Comparison of ENCODE assay signal across 31 cellular contexts in genomic region chr18:39672171-39672570, GRCh38.
"Had no signal": no experiment of that assay in that cellular context is flagged by ENCODE, and none has a peak within 500 bp of the region (broad histone marks: within the 10 kb centered on the region; RNA-seq: fewer than 3 reads in every experiment).

No MANE protein-coding gene starts in this region.

- H3K4me1 ChIP-seq: body of pancreas, breast epithelium had no signal

- H3K36me3 ChIP-seq: brain microvascular endothelial cell, breast epithelium had no signal

- H3K27me3 ChIP-seq: body of pancreas, brain microvascular endothelial cell, breast epithelium had no signal

- DNase-seq: activated B cell treated with CpG ODN at 0.5 μM for 24 hours; activated CD4-positive, alpha-beta memory T cell treated with anti-CD3 and anti-CD28 coated beads for 36 hours; activated CD4-positive, alpha-beta T cell treated with anti-CD3 and anti-CD28 coated beads for 4 hours; activated CD4-positive, alpha-beta T cell treated with anti-CD3 and anti-CD28 coated beads, Interleukin-2, amount 10 ng/mL, durations not matched to agents 24 days and 14 days; activated CD4-positive, alpha-beta T cell treated with anti-CD3 and anti-CD28 coated beads, Interleukin-2, amount 50 U/mL, for 1 hour; activated CD4-positive, alpha-beta T cell treated with anti-CD3 and anti-CD28 coated beads, Interleukin-2, amount 50 U/mL, for 4 hours; activated CD4-positive, CD25-positive, alpha-beta regulatory T cell treated with anti-CD3 and anti-CD28 coated beads, Interleukin-2, amount 50 U/mL, for 72 hours; activated CD8-positive, alpha-beta memory T cell treated with anti-CD3 and anti-CD28 coated beads, Interleukin-2, amount 50 U/mL, for 4 hours; activated CD8-positive, alpha-beta T cell treated with anti-CD3 and anti-CD28 coated beads for 36 hours; activated effector memory CD4-positive, alpha-beta T cell treated with Interleukin-2 at 50 U/mL for 16 hours; activated gamma-delta T cell; activated naive CD4-positive, alpha-beta T cell treated with anti-CD3 and anti-CD28 coated beads, Interleukin-2, amount 10 ng/mL, durations not matched to agents 7 days and 5 days; activated naive CD4-positive, alpha-beta T cell treated with Interleukin-2 at 50 U/mL for 16 hours; activated naive CD8-positive, alpha-beta T cell treated with anti-CD3 and anti-CD28 coated beads, Interleukin-2, amount 10 ng/mL, durations not matched to agents 7 days and 5 days; activated naive CD8-positive, alpha-beta T cell treated with anti-CD3 and anti-CD28 coated beads, Interleukin-2, amount 50 U/mL, for 24 hours; activated T-cell treated with anti-CD3 and anti-CD28 coated beads for 4 hours; activated T-cell treated with anti-CD3 and anti-CD28 coated beads, Interleukin-2, amount 50 U/mL, for 1 hour; activated T-cell treated with anti-CD3 and anti-CD28 coated beads, Interleukin-2, amount 50 U/mL, for 4 hours; activated T-cell treated with anti-CD3 and anti-CD28 coated beads, Interleukin-2, amount 50 U/mL, for 72 hours; amniotic stem cell; aorta; body of pancreas; brain microvascular endothelial cell; central memory CD4-positive, alpha-beta T cell; T-helper 2 cell; T-helper 9 cell had no signal

- FAIRE-seq: astrocyte, TTC549 had no signal

- ATAC-seq: activated CD8-positive, alpha-beta T cell treated with anti-CD3 and anti-CD28 coated beads for 36 hours; activated naive CD8-positive, alpha-beta T cell treated with anti-CD3 and anti-CD28 coated beads, Interleukin-2, amount 50 U/mL, for 24 hours; activated T-cell treated with anti-CD3 and anti-CD28 coated beads, Interleukin-2, amount 50 U/mL, for 4 hours; activated T-cell treated with anti-CD3 and anti-CD28 coated beads, Interleukin-2, amount 50 U/mL, for 72 hours; activated T-helper 17 cell treated with anti-CD3 and anti-CD28 coated beads, Interleukin-2, amount 50 U/mL, for 72 hours; body of pancreas had no signal

- H3K9me3 ChIP-seq: body of pancreas, breast epithelium had no signal

- H3K27ac ChIP-seq: body of pancreas, brain microvascular endothelial cell, breast epithelium, VCaP had no signal

- H3K4me3 ChIP-seq: body of pancreas, breast epithelium had no signal
